ENCODE assay signal across 16 cellular contexts in the genomic region with DNA sequence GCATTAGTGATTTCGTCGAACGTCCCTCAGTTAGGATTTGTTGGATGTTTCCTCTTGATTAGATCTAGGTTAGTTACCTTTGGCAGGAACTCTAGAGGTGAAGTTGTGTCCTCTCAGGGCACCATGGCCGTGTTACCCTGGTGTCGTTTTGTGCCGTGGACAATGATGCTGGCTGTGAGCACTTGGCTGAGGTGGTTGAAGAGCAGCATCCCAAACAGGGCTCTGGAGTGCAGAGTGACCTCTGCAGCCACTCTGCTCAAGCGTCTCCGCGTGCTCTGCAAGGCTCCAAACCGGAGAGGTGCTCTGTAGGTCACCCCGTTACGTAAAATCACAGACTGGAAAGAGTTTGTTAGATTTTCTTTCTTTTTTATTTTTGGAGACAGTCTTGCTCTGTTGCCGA. TPM values are rescaled to one million over a fixed set of nuclear protein-coding genes. Genes with fewer than 3 reads are reported as not detected.
DNase-seq lines count a peak whose midpoint lies in the region; ATAC-seq and TF ChIP-seq lines count a peak whose summit lies in the region.
"Had no signal": no experiment of that assay in that cellular context is flagged by ENCODE, and none has a peak within 500 bp of the region (broad histone marks: within the 10 kb centered on the region; RNA-seq: fewer than 3 reads in every experiment).

No MANE protein-coding gene starts in this region.

- TF ChIP-seq CTCF in Caco-2 (IDR thresholded peaks at IDR 0.05; ENCODE audit: insufficient read depth in 1 of 2, low read depth in 1 of 2, low read length in 1 of 2, severe bottlenecking in 1 of 2, unreplicated experiment in 1 of 2) (no peak), WTC11 (IDR thresholded peaks at IDR 0.05) (no peak), lower lobe of right lung (IDR thresholded peaks at IDR 0.05) (no peak)

- CTCF ChIA-PET in Caco-2 (lab: Charles Lee) (interaction anchor here (0.5 to 1.1 kb wide), 3 partner anchors 22 to 359 kb away, joined by 3 read pairs; no protein-coding TSS in a partner anchor), WTC11 (lab: Charles Lee) (interaction anchor here (1.7 to 3.6 kb wide), 8 partner anchors 8 to 59 kb away, joined by 6 to 46 read pairs (median 13); partner anchors contain the start of gene FOXK2)

- POLR2A ChIA-PET in Caco-2 (lab: Charles Lee) (no interaction called here), WTC11 (lab: Charles Lee) (no interaction called here)

- H3K27ac Mint-ChIP-seq in Caco-2 (ENCODE audit: unreplicated experiment) (peak overlapping the region; percentile 26), WTC11 (peak overlapping the region; percentile 93)
- H3K27ac Mint-ChIP-seq: activated naive CD8-positive, alpha-beta T cell treated with anti-CD3 and anti-CD28 coated beads, Interleukin-2, amount 10 ng/mL, durations not matched to agents 7 days and 5 days; stimulated activated memory B cell treated with anti-CD40 and anti-IgM and Interleukin-4, amounts not matched to agents 10 μg/mL and 1 μg/mL and 100 μg/mL, for 72 hours; T-helper 2 cell treated with Interferon-gamma antibody and Interleukin-4, amounts not matched to agents 5 μg/mL and 100 μg/mL, for 36 hours had no signal

- H3K9me3 Mint-ChIP-seq in Caco-2 (ENCODE audit: unreplicated experiment) (no peaks in the 10 kb centered on the region), WTC11 (0 out of 2 replicates have a peak, but pooled peaks cover 4% of the 10 kb centered on the region)
- H3K9me3 Mint-ChIP-seq: activated naive CD8-positive, alpha-beta T cell treated with anti-CD3 and anti-CD28 coated beads, Interleukin-2, amount 10 ng/mL, durations not matched to agents 7 days and 5 days; activated T-cell treated with anti-CD3 and anti-CD28 coated beads, Interleukin-2, amount 50 U/mL, for 24 hours; stimulated activated memory B cell treated with anti-CD40 and anti-IgM and Interleukin-4, amounts not matched to agents 10 μg/mL and 1 μg/mL and 100 μg/mL, for 72 hours; T-helper 2 cell treated with Interferon-gamma antibody and Interleukin-4, amounts not matched to agents 5 μg/mL and 100 μg/mL, for 36 hours had no signal

- no peaks in the 10 kb centered on the region for H3K27me3 ChIP-seq in Caco-2 (replicated peaks; ENCODE audit: control insufficient read depth, insufficient read depth, low read length)
- H3K27me3 ChIP-seq in lower lobe of right lung (ENCODE audit: low read depth): no peaks in the 10 kb centered on the region

- no peak overlapping the region for H3K27ac ChIP-seq in lower lobe of right lung

- H3K4me1 ChIP-seq in Caco-2 (peaks cover 10% of the 10 kb centered on the region; the same call in 1 of the 2 replicates), lower lobe of right lung (peaks cover 55% of the 10 kb centered on the region)

- H3K27me3 Mint-ChIP-seq in Caco-2 (ENCODE audit: insufficient read depth, unreplicated experiment) (no peaks in the 10 kb centered on the region), WTC11 (ENCODE audit: low read depth) (no peaks in the 10 kb centered on the region)
- H3K27me3 Mint-ChIP-seq: activated naive CD8-positive, alpha-beta T cell treated with anti-CD3 and anti-CD28 coated beads, Interleukin-2, amount 10 ng/mL, durations not matched to agents 7 days and 5 days; activated T-cell treated with anti-CD3 and anti-CD28 coated beads, Interleukin-2, amount 50 U/mL, for 24 hours; stimulated activated memory B cell treated with anti-CD40 and anti-IgM and Interleukin-4, amounts not matched to agents 10 μg/mL and 1 μg/mL and 100 μg/mL, for 72 hours had no signal

- BruUV-seq in Caco-2 (replicated peaks; lab: Mats Ljungman, UMichigan): no TSS peak

- DNase-seq in Caco-2 (no peak), WTC11 (ENCODE audit: low spot score) (no peak), left ventricle myocardium superior (no peak), sciatic nerve (ENCODE audit: low spot score) (no peak), lower lobe of right lung (no peak), OCI-M1 (lab: John Stamatoyannopoulos, UW) (no peak)
- no peak for DNase-seq in stimulated activated naive CD8-positive, alpha-beta T cell treated with anti-CD3 and anti-CD28 coated beads, Interleukin-15, Interleukin-2, amounts not matched to agents 100 U/mL and 50 U/mL, for 24 hours
- DNase-seq in activated naive CD4-positive, alpha-beta T cell (lab: John Stamatoyannopoulos, UW): no peak
- DNase-seq: activated CD4-positive, alpha-beta T cell treated with anti-CD3 and anti-CD28 coated beads for 48 hours; foreskin melanocyte; SIG-M5 had no signal

- H3K4me3 ChIP-seq in Caco-2 (ENCODE audit: low read depth, low read length): no peak overlapping the region
- no peak overlapping the region for H3K4me3 ChIP-seq in lower lobe of right lung
- H3K4me3 ChIP-seq: skin epidermis had no signal

- intact Hi-C loops in Caco-2 (cut with micrococcal nuclease; ENCODE audit: unreplicated experiment): loop anchor here (5.0 kb wide), 1 partner anchor 200 kb away; no protein-coding TSS in a partner anchor
- intact Hi-C loops in left ventricle myocardium superior (cut with micrococcal nuclease): no loop called here
- intact Hi-C loops in sciatic nerve (cut with DNase I): no loop called here
- intact Hi-C loops in lower lobe of right lung (cut with DNase I): no loop called here

- H3K4me1 Mint-ChIP-seq in Caco-2 (ENCODE audit: low read depth, unreplicated experiment) (peaks cover 16% of the 10 kb centered on the region), WTC11 (peaks cover 31% of the 10 kb centered on the region)

- H3K36me3 ChIP-seq in Caco-2 (ENCODE audit: control insufficient read depth, insufficient read depth, low read length): no peaks in the 10 kb centered on the region
- no peaks in the 10 kb centered on the region for H3K36me3 ChIP-seq in lower lobe of right lung

- no peak for ATAC-seq in WTC11
- ATAC-seq in left ventricle myocardium superior: peak; percentile 25
- peak; percentile 53 for ATAC-seq in sciatic nerve
- ATAC-seq in stimulated activated naive CD8-positive, alpha-beta T cell treated with anti-CD3 and anti-CD28 coated beads, Interleukin-15, Interleukin-2, amounts not matched to agents 100 U/mL and 50 U/mL, for 24 hours: no peak
- ATAC-seq in lower lobe of right lung: no peak

- H3K4me3 Mint-ChIP-seq in Caco-2 (ENCODE audit: unreplicated experiment): no peak overlapping the region
- H3K4me3 Mint-ChIP-seq in WTC11: no peak overlapping the region
- H3K4me3 Mint-ChIP-seq: activated naive CD8-positive, alpha-beta T cell treated with anti-CD3 and anti-CD28 coated beads, Interleukin-2, amount 10 ng/mL, durations not matched to agents 7 days and 5 days; activated T-cell treated with anti-CD3 and anti-CD28 coated beads, Interleukin-2, amount 50 U/mL, for 24 hours; stimulated activated memory B cell treated with anti-CD40 and anti-IgM and Interleukin-4, amounts not matched to agents 10 μg/mL and 1 μg/mL and 100 μg/mL, for 72 hours; T-helper 2 cell treated with Interferon-gamma antibody and Interleukin-4, amounts not matched to agents 5 μg/mL and 100 μg/mL, for 36 hours had no signal

- H3K36me3 Mint-ChIP-seq in Caco-2 (ENCODE audit: insufficient read depth, unreplicated experiment): peaks cover 37% of the 10 kb centered on the region
- H3K36me3 Mint-ChIP-seq in WTC11: peaks cover 7% of the 10 kb centered on the region; the same call in 1 of the 2 replicates

- no peaks in the 10 kb centered on the region for H3K9me3 ChIP-seq in Caco-2
- no peaks in the 10 kb centered on the region for H3K9me3 ChIP-seq in lower lobe of right lung

TF ChIP-seq in WTC11, 78 proteins besides CTCF, POLR2A, EP300 and RAD21 (continues in another document):
- TF ChIP-seq CREB1 (CRISPR knock-in tag; IDR thresholded peaks at IDR 0.05) (no peak), FOXK1 (CRISPR knock-in tag; IDR thresholded peaks at IDR 0.05) (no peak), CBFB (CRISPR knock-in tag; IDR thresholded peaks at IDR 0.05; ENCODE audit: low read depth) (no peak), ATF6 (CRISPR knock-in tag; IDR thresholded peaks at IDR 0.05) (no peak), HMGA2 (CRISPR knock-in tag; IDR thresholded peaks at IDR 0.05) (no peak), NR3C1 (CRISPR knock-in tag; conservative IDR thresholded peaks at IDR 0.05; ENCODE audit: low read depth) (no peak), ETV6 (CRISPR knock-in tag; IDR thresholded peaks at IDR 0.05) (no peak)

RNA-seq across cellular contexts. Expression of gene FOXK2, which starts 33.0 kb away (rescaled TPM):
- 118 and 124 TPM in 2 replicates for total RNA-seq in Caco-2 (2022)
- 57.7 to 65.7 TPM (median 62.7 TPM) in 3 replicates for total RNA-seq in WTC11 (2021)
- total RNA-seq in left ventricle myocardium superior: 41.5 TPM
- 59.9 TPM for total RNA-seq in sciatic nerve
- total RNA-seq in lower lobe of right lung: 60.1 TPM

Comparison
In these comparisons a context has a peak if more than half of its experiments do, and no peak if none do; other contexts are left out.
1. ATAC-seq: peak in left ventricle myocardium superior (single experiment) and sciatic nerve (single experiment); none in WTC11 (single experiment), stimulated activated naive CD8-positive, alpha-beta T cell treated with anti-CD3 and anti-CD28 coated beads, Interleukin-15, Interleukin-2, amounts not matched to agents 100 U/mL and 50 U/mL, for 24 hours (single experiment) and lower lobe of right lung (0 of 2).